In genomic region chr18:78754311-78755043, GRCh38 we compare ENCODE assay signal across 27 cellular contexts.
"Had no signal": no experiment of that assay in that cellular context is flagged by ENCODE, and none has a peak within 500 bp of the region (broad histone marks: within the 10 kb centered on the region; RNA-seq: fewer than 3 reads in every experiment).

No MANE protein-coding gene starts in this region.

- H3K9me3 ChIP-seq: left lung, right lobe of liver, testis had no signal

- H3K27ac ChIP-seq: hepatocyte, left lung, right lobe of liver, testis, VCaP had no signal

- H3K4me1 ChIP-seq: left lung, right lobe of liver, testis had no signal

- DNase-seq: activated CD4-positive, alpha-beta T cell treated with anti-CD3 and anti-CD28 coated beads, Interleukin-2, amount 10 ng/mL, durations not matched to agents 7 days and 5 days; activated CD4-positive, CD25-positive, alpha-beta regulatory T cell treated with anti-CD3 and anti-CD28 coated beads, Interleukin-2, amount 50 U/mL, for 72 hours; activated CD8-positive, alpha-beta memory T cell treated with anti-CD3 and anti-CD28 coated beads, Interleukin-2, amount 50 U/mL, for 4 hours; activated naive CD4-positive, alpha-beta T cell treated with anti-CD3 and anti-CD28 coated beads for 36 hours; activated naive CD8-positive, alpha-beta T cell treated with anti-CD3 and anti-CD28 coated beads, Interleukin-2, amount 10 ng/mL, durations not matched to agents 7 days and 5 days; activated T-cell treated with anti-CD3 and anti-CD28 coated beads, Interleukin-2, amount 50 U/mL, for 4 hours; amniotic stem cell; dermis blood vessel endothelial cell; effector memory CD4-positive, alpha-beta T cell; glutamatergic neuron; immature natural killer cell; mammary epithelial cell; midbrain; stimulated activated CD4-positive, alpha-beta T cell treated with anti-CD3 and anti-CD28 coated beads, Interleukin-2, amount 100 ng/mL, for 48 hours; stimulated activated CD8-positive, alpha-beta memory T cell treated with anti-CD3 and anti-CD28 coated beads, Interleukin-4, amount 100 ng/mL, for 48 hours; stimulated activated naive B cell treated with anti-CD40 and anti-IgM and Interleukin-4, amounts not matched to agents 10 μg/mL and 1 μg/mL and 100 μg/mL, for 72 hours; testis; trophoblast cell had no signal

- H3K27ac Mint-ChIP-seq: activated CD4-positive, alpha-beta T cell treated with anti-CD3 and anti-CD28 coated beads, Interleukin-2, amount 10 ng/mL, durations not matched to agents 7 days and 5 days; activated naive CD4-positive, alpha-beta T cell treated with anti-CD3 and anti-CD28 coated beads for 36 hours; activated naive CD8-positive, alpha-beta T cell treated with anti-CD3 and anti-CD28 coated beads, Interleukin-2, amount 10 ng/mL, durations not matched to agents 7 days and 5 days; activated T-helper 2 cell treated with anti-CD3 and anti-CD28 coated beads, Interferon-gamma antibody, Interleukin-2, Interleukin-4, amounts not matched to agents 10 μg/mL and 5 μg/mL and 100 μg/mL, durations not matched to agents 14 hours and 24 hours and 36 hours; immature natural killer cell; nephron; stimulated activated naive B cell treated with anti-CD40 and anti-IgM and Interleukin-4, amounts not matched to agents 10 μg/mL and 1 μg/mL and 100 μg/mL, for 72 hours had no signal

- H3K9me3 Mint-ChIP-seq: activated CD4-positive, alpha-beta T cell treated with anti-CD3 and anti-CD28 coated beads, Interleukin-2, amount 10 ng/mL, durations not matched to agents 7 days and 5 days; activated naive CD4-positive, alpha-beta T cell treated with anti-CD3 and anti-CD28 coated beads for 36 hours; activated naive CD8-positive, alpha-beta T cell treated with anti-CD3 and anti-CD28 coated beads, Interleukin-2, amount 10 ng/mL, durations not matched to agents 7 days and 5 days; activated T-cell treated with anti-CD3 and anti-CD28 coated beads, Interleukin-2, amount 50 U/mL, for 4 hours; activated T-helper 2 cell treated with anti-CD3 and anti-CD28 coated beads, Interferon-gamma antibody, Interleukin-2, Interleukin-4, amounts not matched to agents 10 μg/mL and 5 μg/mL and 100 μg/mL, durations not matched to agents 14 hours and 24 hours and 36 hours; immature natural killer cell; nephron had no signal

- H3K4me3 Mint-ChIP-seq: activated CD4-positive, alpha-beta T cell treated with anti-CD3 and anti-CD28 coated beads, Interleukin-2, amount 10 ng/mL, durations not matched to agents 7 days and 5 days; activated naive CD4-positive, alpha-beta T cell treated with anti-CD3 and anti-CD28 coated beads for 36 hours; activated naive CD8-positive, alpha-beta T cell treated with anti-CD3 and anti-CD28 coated beads, Interleukin-2, amount 10 ng/mL, durations not matched to agents 7 days and 5 days; activated T-cell treated with anti-CD3 and anti-CD28 coated beads, Interleukin-2, amount 50 U/mL, for 4 hours; immature natural killer cell; nephron; stimulated activated naive B cell treated with anti-CD40 and anti-IgM and Interleukin-4, amounts not matched to agents 10 μg/mL and 1 μg/mL and 100 μg/mL, for 72 hours had no signal

- H3K36me3 Mint-ChIP-seq: activated naive CD8-positive, alpha-beta T cell treated with anti-CD3 and anti-CD28 coated beads, Interleukin-2, amount 10 ng/mL, durations not matched to agents 7 days and 5 days; immature natural killer cell; stimulated activated naive B cell treated with anti-CD40 and anti-IgM and Interleukin-4, amounts not matched to agents 10 μg/mL and 1 μg/mL and 100 μg/mL, for 72 hours had no signal

- H3K27me3 ChIP-seq: left lung, right lobe of liver, testis had no signal

- H3K27me3 Mint-ChIP-seq: activated CD4-positive, alpha-beta T cell treated with anti-CD3 and anti-CD28 coated beads, Interleukin-2, amount 10 ng/mL, durations not matched to agents 7 days and 5 days; stimulated activated naive B cell treated with anti-CD40 and anti-IgM and Interleukin-4, amounts not matched to agents 10 μg/mL and 1 μg/mL and 100 μg/mL, for 72 hours had no signal

- H3K4me3 ChIP-seq: hepatocyte, left lung, right lobe of liver, smooth muscle cell, testis had no signal

- ATAC-seq: activated T-cell treated with anti-CD3 and anti-CD28 coated beads, Interleukin-2, amount 50 U/mL, for 4 hours; esophagus mucosa; left lung; SK-N-SH treated with all-trans-retinoic acid at 6 μM for 48 hours; stimulated activated naive B cell treated with anti-CD40 and anti-IgM and Interleukin-4, amounts not matched to agents 10 μg/mL and 1 μg/mL and 100 μg/mL, for 72 hours had no signal

- H3K4me1 Mint-ChIP-seq: activated CD4-positive, alpha-beta T cell treated with anti-CD3 and anti-CD28 coated beads, Interleukin-2, amount 10 ng/mL, durations not matched to agents 7 days and 5 days; activated naive CD8-positive, alpha-beta T cell treated with anti-CD3 and anti-CD28 coated beads, Interleukin-2, amount 10 ng/mL, durations not matched to agents 7 days and 5 days; immature natural killer cell; nephron; stimulated activated naive B cell treated with anti-CD40 and anti-IgM and Interleukin-4, amounts not matched to agents 10 μg/mL and 1 μg/mL and 100 μg/mL, for 72 hours had no signal

- H3K36me3 ChIP-seq: left lung, right lobe of liver had no signal
